9 cellular contexts compared by ENCODE assay signal in the genomic region with DNA sequence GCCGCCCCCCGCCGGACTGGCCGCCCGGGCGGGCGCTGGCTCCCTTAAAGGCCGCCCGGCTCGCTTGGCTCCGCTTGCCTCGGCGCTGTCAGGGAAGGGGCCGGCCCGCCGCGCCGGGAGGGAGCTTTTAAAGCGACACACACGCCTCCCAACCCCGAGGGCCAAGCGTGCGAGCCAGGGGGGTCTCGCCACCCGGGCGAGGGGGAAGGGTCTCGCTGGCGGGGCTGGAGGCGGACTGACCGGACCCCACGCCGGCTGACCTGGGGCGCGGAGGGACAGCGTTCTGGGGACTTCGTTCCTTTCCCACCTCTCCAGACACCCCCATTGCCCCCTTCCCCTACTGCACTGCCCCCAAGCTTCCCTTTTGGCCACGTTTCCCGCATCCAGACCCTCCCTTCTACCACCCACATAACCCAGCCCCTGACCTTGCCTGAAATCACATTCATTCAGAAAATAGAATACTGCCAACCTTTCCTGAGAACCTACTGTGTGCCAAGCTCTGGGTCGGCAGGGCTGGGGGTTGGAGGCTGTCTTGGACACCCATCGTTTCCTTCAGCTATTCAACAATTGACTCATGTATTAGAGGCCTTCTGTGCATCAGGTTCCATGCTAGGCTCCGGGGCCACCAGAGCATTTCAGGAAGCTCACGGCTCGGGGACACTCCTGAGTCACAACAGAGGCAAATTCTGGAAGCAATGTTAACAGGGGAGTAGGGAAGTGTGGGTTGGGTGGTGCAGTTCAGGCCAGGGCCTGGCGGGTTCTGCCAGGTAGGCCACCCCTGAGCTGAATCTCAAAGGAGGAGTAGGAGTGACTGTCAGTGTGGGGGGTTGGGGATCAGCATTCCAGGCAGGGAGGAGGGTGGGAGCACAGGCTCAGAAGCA. TPM values are rescaled to one million over a fixed set of nuclear protein-coding genes. Genes with fewer than 3 reads are reported as not detected.
A peak's percentile ranks its signal among the peaks of the same experiment; 100 is the strongest.
DNase-seq lines count a peak whose midpoint lies in the region; ATAC-seq and TF ChIP-seq lines count a peak whose summit lies in the region.
"Had no signal": no experiment of that assay in that cellular context is flagged by ENCODE, and none has a peak within 500 bp of the region (broad histone marks: within the 10 kb centered on the region; RNA-seq: fewer than 3 reads in every experiment).

A gene with protein sequence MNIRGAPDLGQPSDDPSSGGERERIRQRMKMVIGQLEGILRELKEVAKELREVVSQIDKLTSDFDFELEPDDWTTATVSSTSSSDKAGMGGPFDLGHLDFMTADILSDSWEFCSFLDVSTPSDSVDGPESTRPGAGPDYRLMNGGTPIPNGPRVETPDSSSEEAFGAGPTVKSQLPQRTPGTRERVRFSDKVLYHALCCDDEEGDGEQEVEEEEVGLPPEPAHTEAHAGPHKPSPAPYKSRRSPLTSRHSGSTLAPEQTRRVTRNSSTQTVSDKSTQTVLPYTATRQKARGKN (minus strand): TSS at position 102 of the 881 bp plus-strand sequence. CDS start 2,221 bp downstream, outside the sequence.

- H3K9me3 ChIP-seq in SK-N-SH: no peaks in the 10 kb centered on the region
- no peaks in the 10 kb centered on the region for H3K9me3 ChIP-seq in neuron (ENCODE audit: low read length)
- no peaks in the 10 kb centered on the region for H3K9me3 ChIP-seq in naive thymus-derived CD4-positive, alpha-beta T cell (ENCODE audit: control insufficient read depth in 2 of 3, low read length in 3 of 3)

- peak within 1 kb of the TSS; percentile 43; the same call in 1 of the 2 replicates for H3K9ac ChIP-seq in SK-N-SH

- H3K27ac Mint-ChIP-seq in glutamatergic neuron (ENCODE audit: unreplicated experiment): peak within 1 kb of the TSS; percentile 11
- no peak within 1 kb of the TSS for H3K27ac Mint-ChIP-seq in naive thymus-derived CD4-positive, alpha-beta T cell
- H3K27ac Mint-ChIP-seq in activated T-helper 2 cell treated with anti-CD3 and anti-CD28 coated beads, Interferon-gamma antibody, Interleukin-2, Interleukin-4, amounts not matched to agents 10 μg/mL and 5 μg/mL and 100 μg/mL, durations not matched to agents 14 hours and 24 hours and 36 hours: no peak within 1 kb of the TSS
- H3K27ac Mint-ChIP-seq: dendritic cell treated with granulocyte-macrophage colony-stimulating factor and Interleukin-4, amounts not matched to agents 40 ng/mL and 50 ng/mL, for 4 days had no signal

- peak within 1 kb of the TSS; percentile 53 to 68 for H3K4me3 ChIP-seq in SK-N-SH (ENCODE audit: low read depth in 2 of 2, low read length in 1 of 2)
- peak within 1 kb of the TSS; percentile 58 for H3K4me3 ChIP-seq in neuron (ENCODE audit: low read length)
- H3K4me3 ChIP-seq in naive thymus-derived CD4-positive, alpha-beta T cell (ENCODE audit: low read length): no peak within 1 kb of the TSS

- H2AFZ ChIP-seq in SK-N-SH (ENCODE audit: low read depth) (peak within 1 kb of the TSS; percentile 76), neuron (ENCODE audit: low read depth, low read length) (peak within 1 kb of the TSS; percentile 87)

- DNase-seq in AG20443 (ENCODE audit: low spot score): peak; percentile 92
- peak; percentile 80 for DNase-seq in SK-N-SH
- DNase-seq in glutamatergic neuron: peak; percentile 71
- no peak for DNase-seq in naive thymus-derived CD4-positive, alpha-beta T cell
- no peak for DNase-seq in LoVo (ENCODE audit: low spot score)
- DNase-seq in activated T-helper 2 cell treated with anti-CD3 and anti-CD28 coated beads, Interferon-gamma antibody, Interleukin-2, Interleukin-4, amounts not matched to agents 10 μg/mL and 5 μg/mL and 100 μg/mL, durations not matched to agents 14 hours and 24 hours and 36 hours (ENCODE audit: low spot score): no peak

- intact Hi-C loops in naive thymus-derived CD4-positive, alpha-beta T cell (cut with micrococcal nuclease): no loop called here
- intact Hi-C loops in activated T-helper 2 cell treated with anti-CD3 and anti-CD28 coated beads, Interferon-gamma antibody, Interleukin-2, Interleukin-4, amounts not matched to agents 10 μg/mL and 5 μg/mL and 100 μg/mL, durations not matched to agents 14 hours and 24 hours and 36 hours (cut with micrococcal nuclease): no loop called here

- H3K4me1 ChIP-seq in SK-N-SH (ENCODE audit: control insufficient read depth in 1 of 2, insufficient read depth in 2 of 2, low read depth in 1 of 2, low read length in 1 of 2): peaks cover 0 to 8% of the 10 kb centered on the region in 2 experiments; a peak in 2 of 4 replicates
- peaks cover 20% of the 10 kb centered on the region for H3K4me1 ChIP-seq in neuron (ENCODE audit: insufficient read depth, low read length)
- H3K4me1 ChIP-seq in naive thymus-derived CD4-positive, alpha-beta T cell (ENCODE audit: control insufficient read depth in 2 of 2, insufficient read depth in 2 of 2, low read length in 2 of 2): no peaks in the 10 kb centered on the region

- H3F3A ChIP-seq in SK-N-SH (replicated peaks; ENCODE audit: insufficient read depth): no peaks in the 10 kb centered on the region

- no peaks in the 10 kb centered on the region for H3K79me2 ChIP-seq in SK-N-SH (ENCODE audit: insufficient read depth)

- TF ChIP-seq CTCF in SK-N-SH (IDR thresholded peaks at IDR 0.05) (no peak), glutamatergic neuron (IDR thresholded peaks at IDR 0.05; ENCODE audit: partially characterized antibody, unreplicated experiment) (no peak)

- H3K9me2 ChIP-seq in SK-N-SH: no peaks in the 10 kb centered on the region

- H3K36me3 ChIP-seq in SK-N-SH (replicated peaks in 1 of 2; ENCODE audit: control insufficient read depth in 1 of 2, insufficient read depth in 2 of 2, low read length in 1 of 2) (no peaks in the 10 kb centered on the region), neuron (ENCODE audit: insufficient read depth, low read length) (no peaks in the 10 kb centered on the region)
- H3K36me3 ChIP-seq in naive thymus-derived CD4-positive, alpha-beta T cell (ENCODE audit: control insufficient read depth in 2 of 3, insufficient read depth in 3 of 3, low read length in 3 of 3): no peaks in the 10 kb centered on the region

- no peak for TF ChIP-seq EP300 in SK-N-SH (IDR thresholded peaks at IDR 0.05; ENCODE audit: borderline replicate concordance in 1 of 2, low read depth in 1 of 2, low read length in 1 of 2)

- WGBS in SK-N-SH (ENCODE audit: low lambda C conversion rate): 79% methylated on average over 10 of the region's 44 CpGs

- H3K4me3 Mint-ChIP-seq in glutamatergic neuron (ENCODE audit: unreplicated experiment): peak within 1 kb of the TSS; percentile 83
- H3K4me3 Mint-ChIP-seq in naive thymus-derived CD4-positive, alpha-beta T cell: peak within 1 kb of the TSS in 3 of 10 donors; percentile 20 to 63 (median 58)
- no peak within 1 kb of the TSS for H3K4me3 Mint-ChIP-seq in activated T-helper 2 cell treated with anti-CD3 and anti-CD28 coated beads, Interferon-gamma antibody, Interleukin-2, Interleukin-4, amounts not matched to agents 10 μg/mL and 5 μg/mL and 100 μg/mL, durations not matched to agents 14 hours and 24 hours and 36 hours (ENCODE audit: low read depth)
- H3K4me3 Mint-ChIP-seq: dendritic cell treated with granulocyte-macrophage colony-stimulating factor and Interleukin-4, amounts not matched to agents 40 ng/mL and 50 ng/mL, for 4 days had no signal

- H3K36me3 Mint-ChIP-seq in glutamatergic neuron (ENCODE audit: unreplicated experiment): no peaks in the 10 kb centered on the region
- peaks cover 0 to 5% (median 0%) of the 10 kb centered on the region in 5 donors for H3K36me3 Mint-ChIP-seq in naive thymus-derived CD4-positive, alpha-beta T cell
- H3K36me3 Mint-ChIP-seq in activated T-helper 2 cell treated with anti-CD3 and anti-CD28 coated beads, Interferon-gamma antibody, Interleukin-2, Interleukin-4, amounts not matched to agents 10 μg/mL and 5 μg/mL and 100 μg/mL, durations not matched to agents 14 hours and 24 hours and 36 hours (ENCODE audit: low read depth): no peaks in the 10 kb centered on the region

- CTCF ChIA-PET in SK-N-SH (lab: Yijun Ruan, JAX): interaction anchor here (0.6 to 1.3 kb wide), 6 partner anchors 9 to 394 kb away, joined by 3 to 4 read pairs (median 3); no protein-coding TSS in a partner anchor
- CTCF ChIA-PET in naive thymus-derived CD4-positive, alpha-beta T cell (lab: Charles Lee): no interaction called here

- peaks cover 38% of the 10 kb centered on the region for H3K4me1 Mint-ChIP-seq in glutamatergic neuron (ENCODE audit: low read depth, unreplicated experiment)
- H3K4me1 Mint-ChIP-seq in naive thymus-derived CD4-positive, alpha-beta T cell: peaks cover 0 to 6% (median 0%) of the 10 kb centered on the region in 7 donors
- H3K4me1 Mint-ChIP-seq in activated T-helper 2 cell treated with anti-CD3 and anti-CD28 coated beads, Interferon-gamma antibody, Interleukin-2, Interleukin-4, amounts not matched to agents 10 μg/mL and 5 μg/mL and 100 μg/mL, durations not matched to agents 14 hours and 24 hours and 36 hours (ENCODE audit: low read depth): no peaks in the 10 kb centered on the region

- no peak for ATAC-seq in naive thymus-derived CD4-positive, alpha-beta T cell
- no peak for ATAC-seq in GM21528 (IDR thresholded peaks at IDR 0.05; ENCODE audit: low FRiP score, unreplicated experiment)

- H3K27me3 ChIP-seq in SK-N-SH (ENCODE audit: insufficient read depth) (no peaks in the 10 kb centered on the region; the same call in 1 of the 2 replicates), neuron (ENCODE audit: insufficient read depth, low read length) (peaks cover 10% of the 10 kb centered on the region)
- peaks cover 0 to 12% of the 10 kb centered on the region in 2 donors for H3K27me3 ChIP-seq in naive thymus-derived CD4-positive, alpha-beta T cell (ENCODE audit: control insufficient read depth in 2 of 2, insufficient read depth in 2 of 2, low read length in 2 of 2)

- POLR2A ChIA-PET in SK-N-SH (lab: Yijun Ruan, JAX): no interaction called here
- POLR2A ChIA-PET in naive thymus-derived CD4-positive, alpha-beta T cell (lab: Charles Lee): no interaction called here

- H3K27ac ChIP-seq in SK-N-SH (ENCODE audit: low read depth in 2 of 2, low read length in 1 of 2): no peak within 1 kb of the TSS
- H3K27ac ChIP-seq in naive thymus-derived CD4-positive, alpha-beta T cell (ENCODE audit: low read depth, low read length): no peak within 1 kb of the TSS

- peaks cover 18% of the 10 kb centered on the region for H3K27me3 Mint-ChIP-seq in glutamatergic neuron (ENCODE audit: unreplicated experiment)
- peaks cover 40 to 58% (median 51%) of the 10 kb centered on the region in 5 donors for H3K27me3 Mint-ChIP-seq in naive thymus-derived CD4-positive, alpha-beta T cell
- H3K27me3 Mint-ChIP-seq in activated T-helper 2 cell treated with anti-CD3 and anti-CD28 coated beads, Interferon-gamma antibody, Interleukin-2, Interleukin-4, amounts not matched to agents 10 μg/mL and 5 μg/mL and 100 μg/mL, durations not matched to agents 14 hours and 24 hours and 36 hours (ENCODE audit: low read depth): peaks cover 46% of the 10 kb centered on the region

- H4K20me1 ChIP-seq in SK-N-SH (ENCODE audit: insufficient read depth): no peaks in the 10 kb centered on the region

- no peak for TF ChIP-seq RAD21 in SK-N-SH (IDR thresholded peaks at IDR 0.05; ENCODE audit: low read length)

- H3K9me3 Mint-ChIP-seq in glutamatergic neuron (ENCODE audit: unreplicated experiment): peaks cover 14% of the 10 kb centered on the region
- H3K9me3 Mint-ChIP-seq in naive thymus-derived CD4-positive, alpha-beta T cell: peaks cover 0 to 3% (median 0%) of the 10 kb centered on the region in 11 donors
- H3K9me3 Mint-ChIP-seq in activated T-helper 2 cell treated with anti-CD3 and anti-CD28 coated beads, Interferon-gamma antibody, Interleukin-2, Interleukin-4, amounts not matched to agents 10 μg/mL and 5 μg/mL and 100 μg/mL, durations not matched to agents 14 hours and 24 hours and 36 hours: no peaks in the 10 kb centered on the region
- H3K9me3 Mint-ChIP-seq: dendritic cell treated with granulocyte-macrophage colony-stimulating factor and Interleukin-4, amounts not matched to agents 40 ng/mL and 50 ng/mL, for 4 days had no signal

- H3K4me2 ChIP-seq in SK-N-SH: peak within 1 kb of the TSS; percentile 89

RNA-seq across cellular contexts. Expression of the gene that starts here (rescaled TPM):
- 3.6 and 3.7 TPM in 2 replicates for polyA plus RNA-seq in SK-N-SH (2012; rRNA removed)
- polyA plus RNA-seq in SK-N-SH (2012; cell fraction: cytosol; rRNA removed): 1.6 and 2.2 TPM in 2 replicates
- polyA plus RNA-seq in SK-N-SH (2012; cell fraction: nucleus; rRNA removed): 5.7 and 6.7 TPM in 2 replicates
- total RNA-seq in glutamatergic neuron (ENCODE audit: unreplicated experiment): 86.6 TPM
- not detected for total RNA-seq in naive thymus-derived CD4-positive, alpha-beta T cell
- polyA plus RNA-seq in naive thymus-derived CD4-positive, alpha-beta T cell: not detected
- total RNA-seq in activated T-helper 2 cell treated with anti-CD3 and anti-CD28 coated beads, Interferon-gamma antibody, Interleukin-2, Interleukin-4, amounts not matched to agents 10 μg/mL and 5 μg/mL and 100 μg/mL, durations not matched to agents 14 hours and 24 hours and 36 hours: not detected in 2 replicates

Comparison
In these comparisons a context has a peak if more than half of its experiments do, and no peak if none do; other contexts are left out.
1. RNA of the gene that starts here (total RNA-seq): 86.6 TPM in glutamatergic neuron (single experiment); not detected in naive thymus-derived CD4-positive, alpha-beta T cell and not detected in activated T-helper 2 cell treated with anti-CD3 and anti-CD28 coated beads, Interferon-gamma antibody, Interleukin-2, Interleukin-4, amounts not matched to agents 10 μg/mL and 5 μg/mL and 100 μg/mL, durations not matched to agents 14 hours and 24 hours and 36 hours; every median in the first group is over 10 times any median in the second.
2. DNase-seq: peak in AG20443 (single experiment), SK-N-SH (single experiment) and glutamatergic neuron (single experiment); none in naive thymus-derived CD4-positive, alpha-beta T cell (0 of 9), LoVo (single experiment) and activated T-helper 2 cell treated with anti-CD3 and anti-CD28 coated beads, Interferon-gamma antibody, Interleukin-2, Interleukin-4, amounts not matched to agents 10 μg/mL and 5 μg/mL and 100 μg/mL, durations not matched to agents 14 hours and 24 hours and 36 hours (single experiment).